ENCODE assay signal across 12 cellular contexts in the genomic region with DNA sequence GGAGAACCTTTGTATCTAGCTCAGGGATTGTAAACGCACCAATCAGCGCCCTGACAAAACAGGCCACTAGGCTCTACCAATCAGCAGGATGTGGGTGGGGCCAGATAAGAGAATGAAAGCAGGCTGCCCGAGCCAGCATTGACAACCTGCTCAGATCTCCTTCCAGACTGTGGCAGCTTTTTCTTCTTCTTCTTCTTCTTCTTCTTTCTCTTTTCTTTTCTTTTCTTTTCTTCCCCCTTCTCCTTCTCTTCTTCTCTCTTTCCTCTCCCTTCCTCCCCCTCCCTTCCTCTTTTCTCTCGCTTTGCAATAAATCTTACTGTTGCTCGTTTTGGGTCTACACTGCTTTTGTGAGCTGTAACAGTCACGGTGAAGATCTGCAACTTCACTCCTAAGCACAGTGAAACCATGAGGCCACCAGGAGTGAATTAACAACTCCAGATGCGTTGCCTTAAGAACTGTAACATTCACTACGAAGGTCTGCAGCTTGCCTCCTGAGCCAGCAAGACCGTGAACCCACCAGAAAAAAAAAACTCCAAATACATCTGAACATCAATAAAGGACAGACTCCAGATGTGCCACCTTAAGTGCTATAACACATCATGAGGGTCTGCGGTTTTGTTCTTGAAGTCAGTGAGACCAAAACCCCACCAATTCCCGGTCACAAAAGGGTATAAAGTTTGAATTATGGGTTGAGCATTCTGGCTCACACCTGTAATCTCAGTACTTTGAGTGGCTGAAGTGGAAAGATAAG. TPM values are rescaled to one million over a fixed set of nuclear protein-coding genes. Genes with fewer than 3 reads are reported as not detected.
DNase-seq lines count a peak whose midpoint lies in the region; ATAC-seq and TF ChIP-seq lines count a peak whose summit lies in the region.
"Had no signal": no experiment of that assay in that cellular context is flagged by ENCODE, and none has a peak within 500 bp of the region (broad histone marks: within the 10 kb centered on the region; RNA-seq: fewer than 3 reads in every experiment).

No MANE protein-coding gene starts in this region.

- H3K27ac Mint-ChIP-seq in IgD-negative memory B cell = peak overlapping the region; percentile 83 to 96 (median 93)
- H3K27ac Mint-ChIP-seq in activated CD8-positive, alpha-beta memory T cell treated with anti-CD3 and anti-CD28 coated beads, Interleukin-2, amount 10 ng/mL, durations not matched to agents 7 days and 5 days = peak overlapping the region; percentile 98
- H3K27ac Mint-ChIP-seq in naive thymus-derived CD8-positive, alpha-beta T cell = peak overlapping the region; percentile 95 to 99 (median 98)

- peak overlapping the region; percentile 99 for H3K27ac ChIP-seq in DOHH2 (ENCODE audit: low read depth, low read length)
- H3K27ac ChIP-seq: breast epithelium, hepatocyte had no signal

- peaks cover 13% of the 10 kb centered on the region for H3K79me2 ChIP-seq in DOHH2 (ENCODE audit: control insufficient read depth, low read length)
- H3K79me2 ChIP-seq: hepatocyte had no signal

- CTCF ChIA-PET in activated CD8-positive, alpha-beta memory T cell treated with anti-CD3 and anti-CD28 coated beads, Interleukin-2, amount 10 ng/mL, durations not matched to agents 7 days and 5 days (lab: Charles Lee) = interaction anchor here (1.1 to 1.8 kb wide), 3 partner anchors 10 to 19 kb away, joined by 3 to 9 read pairs (median 4); partner anchors contain the start of gene SERPINB1

- no peaks in the 10 kb centered on the region for H3K27me3 ChIP-seq in DOHH2 (ENCODE audit: control insufficient read depth, low read length)
- H3K27me3 ChIP-seq: breast epithelium, hepatocyte had no signal

- DNase-seq in activated CD8-positive, alpha-beta memory T cell treated with anti-CD3 and anti-CD28 coated beads, Interleukin-2, amount 10 ng/mL, durations not matched to agents 7 days and 5 days = peak; percentile 75
- DNase-seq in naive thymus-derived CD8-positive, alpha-beta T cell = peak in 7 of 10 donors; percentile 46 to 80 (median 60)
- no peak for DNase-seq in GM13977 (ENCODE audit: low spot score)
- DNase-seq: COR-L47, H7, NCI-H2029 treated with DMSO at 0.1 percent for 48 hours had no signal

- H3K4me1 ChIP-seq in DOHH2 (ENCODE audit: control insufficient read depth, low read length) = peaks cover 96% of the 10 kb centered on the region
- H3K4me1 ChIP-seq: breast epithelium had no signal

- peak overlapping the region; percentile 44 for H3K4me3 ChIP-seq in DOHH2 (ENCODE audit: low read length)
- H3K4me3 ChIP-seq: breast epithelium, hepatocyte had no signal

- in situ Hi-C loops in GM13977 (cut with MboI; ENCODE audit: low pct_unique_long_range_greater_than_20kb, low sequenced_read_pairs, unreplicated experiment) = no loop called here

- peaks cover 48 to 77% (median 66%) of the 10 kb centered on the region in 3 donors for H3K4me1 Mint-ChIP-seq in IgD-negative memory B cell
- H3K4me1 Mint-ChIP-seq in activated CD8-positive, alpha-beta memory T cell treated with anti-CD3 and anti-CD28 coated beads, Interleukin-2, amount 10 ng/mL, durations not matched to agents 7 days and 5 days = peaks cover 87% of the 10 kb centered on the region
- H3K4me1 Mint-ChIP-seq in naive thymus-derived CD8-positive, alpha-beta T cell = peaks cover 47 to 93% (median 80%) of the 10 kb centered on the region in 4 donors

- peak overlapping the region in 3 of 4 donors; percentile 77 to 88 (median 86) for H3K4me3 Mint-ChIP-seq in IgD-negative memory B cell
- peak overlapping the region; percentile 58 for H3K4me3 Mint-ChIP-seq in activated CD8-positive, alpha-beta memory T cell treated with anti-CD3 and anti-CD28 coated beads, Interleukin-2, amount 10 ng/mL, durations not matched to agents 7 days and 5 days
- H3K4me3 Mint-ChIP-seq in naive thymus-derived CD8-positive, alpha-beta T cell = peak overlapping the region; percentile 60 to 83 (median 76)

- H3F3A ChIP-seq in DOHH2 (ENCODE audit: control insufficient read depth, insufficient read depth) = peaks cover 69% of the 10 kb centered on the region

- POLR2A ChIA-PET in naive thymus-derived CD8-positive, alpha-beta T cell (lab: Charles Lee) = interaction anchor here (0.7 to 3.8 kb wide), 10 partner anchors 12 to 203 kb away, joined by 3 to 14 read pairs (median 5); partner anchors contain the start of gene SERPINB9

- peaks cover 5% of the 10 kb centered on the region for H3K36me3 Mint-ChIP-seq in IgD-negative memory B cell
- peaks cover 23% of the 10 kb centered on the region for H3K36me3 Mint-ChIP-seq in activated CD8-positive, alpha-beta memory T cell treated with anti-CD3 and anti-CD28 coated beads, Interleukin-2, amount 10 ng/mL, durations not matched to agents 7 days and 5 days
- peaks cover 0 to 3% (median 0%) of the 10 kb centered on the region in 3 donors for H3K36me3 Mint-ChIP-seq in naive thymus-derived CD8-positive, alpha-beta T cell

- H3K27me3 Mint-ChIP-seq in IgD-negative memory B cell = peaks cover 3% of the 10 kb centered on the region
- no peaks in the 10 kb centered on the region for H3K27me3 Mint-ChIP-seq in activated CD8-positive, alpha-beta memory T cell treated with anti-CD3 and anti-CD28 coated beads, Interleukin-2, amount 10 ng/mL, durations not matched to agents 7 days and 5 days
- peaks cover 0 to 2% (median 0%) of the 10 kb centered on the region in 5 donors for H3K27me3 Mint-ChIP-seq in naive thymus-derived CD8-positive, alpha-beta T cell

- no peaks in the 10 kb centered on the region for H3K9me2 ChIP-seq in DOHH2 (replicated peaks; ENCODE audit: control insufficient read depth, low read length)

- no peaks in the 10 kb centered on the region for H3K9me3 Mint-ChIP-seq in IgD-negative memory B cell
- H3K9me3 Mint-ChIP-seq in activated CD8-positive, alpha-beta memory T cell treated with anti-CD3 and anti-CD28 coated beads, Interleukin-2, amount 10 ng/mL, durations not matched to agents 7 days and 5 days (ENCODE audit: low read depth) = no peaks in the 10 kb centered on the region
- peaks cover 0 to 9% (median 0%) of the 10 kb centered on the region in 9 donors for H3K9me3 Mint-ChIP-seq in naive thymus-derived CD8-positive, alpha-beta T cell

- TF ChIP-seq CTCF in DOHH2 (IDR thresholded peaks at IDR 0.05; ENCODE audit: low read depth, low read length, poor library complexity, severe bottlenecking) = no peak
- no peak for TF ChIP-seq CTCF in GM13977 (IDR thresholded peaks at IDR 0.05; ENCODE audit: extremely low read depth, insufficient read depth, missing control alignments)

- peaks cover 27% of the 10 kb centered on the region for H3K36me3 ChIP-seq in DOHH2 (ENCODE audit: control insufficient read depth, low read length)
- H3K36me3 ChIP-seq: breast epithelium had no signal

- H4K20me1 ChIP-seq in DOHH2 (ENCODE audit: control insufficient read depth, insufficient read depth, low read depth, low read length) = no peaks in the 10 kb centered on the region

- ATAC-seq in activated CD8-positive, alpha-beta memory T cell treated with anti-CD3 and anti-CD28 coated beads, Interleukin-2, amount 10 ng/mL, durations not matched to agents 7 days and 5 days = peak; percentile 5
- ATAC-seq in naive thymus-derived CD8-positive, alpha-beta T cell = peak; percentile 43 to 64
- no peak for ATAC-seq in HG03097 (IDR thresholded peaks at IDR 0.05; ENCODE audit: low FRiP score, unreplicated experiment)
- no peak for ATAC-seq in GM18858 (IDR thresholded peaks at IDR 0.05; ENCODE audit: unreplicated experiment)

- H3K4me2 ChIP-seq in DOHH2 (ENCODE audit: low read length) = peak overlapping the region; percentile 78
- H3K4me2 ChIP-seq: hepatocyte had no signal

- 0 out of 2 replicates have a peak, but pooled peaks cover 4% of the 10 kb centered on the region for H3K9me3 ChIP-seq in DOHH2 (ENCODE audit: control insufficient read depth, insufficient read depth, low read length)
- H3K9me3 ChIP-seq: breast epithelium had no signal

RNA-seq across cellular contexts. Expression of gene SERPINB1, which starts 19.6 kb away (rescaled TPM):
- 85.6 TPM for polyA plus RNA-seq in IgD-negative memory B cell
- total RNA-seq in activated CD8-positive, alpha-beta memory T cell treated with anti-CD3 and anti-CD28 coated beads, Interleukin-2, amount 10 ng/mL, durations not matched to agents 7 days and 5 days = 10 to 100 TPM; 55.2 to 65.7 TPM
- 10 to 100 TPM; 65.3 to 67.1 TPM for total RNA-seq in naive thymus-derived CD8-positive, alpha-beta T cell
- polyA plus RNA-seq in naive thymus-derived CD8-positive, alpha-beta T cell = 100 to 1,000 TPM; 121 to 130 (median 123) TPM

RNA-seq across cellular contexts. Expression of gene SERPINB9, which starts 41.9 kb away (rescaled TPM):
- 20.1 TPM for polyA plus RNA-seq in IgD-negative memory B cell
- total RNA-seq in activated CD8-positive, alpha-beta memory T cell treated with anti-CD3 and anti-CD28 coated beads, Interleukin-2, amount 10 ng/mL, durations not matched to agents 7 days and 5 days = 10 to 100 TPM; 56.0 to 94.9 TPM
- 10 to 100 TPM; 56.6 to 57.1 TPM for total RNA-seq in naive thymus-derived CD8-positive, alpha-beta T cell
- 10 to 100 TPM; 29.9 to 37.2 (median 35.0) TPM for polyA plus RNA-seq in naive thymus-derived CD8-positive, alpha-beta T cell

Comparison
In these comparisons a context has a peak if more than half of its experiments do, and no peak if none do; other contexts are left out.
1. ATAC-seq: peak in activated CD8-positive, alpha-beta memory T cell treated with anti-CD3 and anti-CD28 coated beads, Interleukin-2, amount 10 ng/mL, durations not matched to agents 7 days and 5 days (single experiment) and naive thymus-derived CD8-positive, alpha-beta T cell (2 of 2); none in HG03097 (single experiment) and GM18858 (single experiment).
2. Peak in every context shown above with its lines, with median percentiles within 50 percentile points of each other: H3K27ac Mint-ChIP-seq and H3K4me3 Mint-ChIP-seq.